8 cellular contexts compared by ENCODE assay signal in genomic region chr1:97919568-97920261, GRCh38. TPM values are rescaled to one million over a fixed set of nuclear protein-coding genes. Genes with fewer than 3 reads are reported as not detected.
DNase-seq lines count a peak whose midpoint lies in the region; ATAC-seq and TF ChIP-seq lines count a peak whose summit lies in the region.

No MANE protein-coding gene starts in this region.

- peak overlapping the region; percentile 57 for H3K4me3 ChIP-seq in GM23338
- H3K4me3 ChIP-seq in Panc1 (ENCODE audit: low read depth in 2 of 2, low read length in 2 of 2): peak overlapping the region; percentile 67 to 86
- H3K4me3 ChIP-seq in epithelial cell of esophagus (ENCODE audit: low read length): peak overlapping the region; percentile 85
- peak overlapping the region; percentile 64 to 70 for H3K4me3 ChIP-seq in prostate gland

- peak overlapping the region; percentile 88 for H3K4me3 Mint-ChIP-seq in GM23338

- H3K9me3 ChIP-seq in Panc1 (ENCODE audit: control insufficient read depth, insufficient read depth, low read depth, low read length): no peaks in the 10 kb centered on the region
- no peaks in the 10 kb centered on the region for H3K9me3 ChIP-seq in prostate gland

- ATAC-seq in GM23338 (no peak), Panc1 (no peak), GM19324 (IDR thresholded peaks at IDR 0.05; ENCODE audit: low FRiP score, unreplicated experiment) (no peak), GM21717 (IDR thresholded peaks at IDR 0.05; ENCODE audit: unreplicated experiment) (no peak)

- no peak for TF ChIP-seq CTCF in GM23338 (conservative IDR thresholded peaks at IDR 0.05; ENCODE audit: low read depth in 2 of 2)
- TF ChIP-seq CTCF in Panc1 (IDR thresholded peaks at IDR 0.05): no peak
- no peak for TF ChIP-seq CTCF in epithelial cell of esophagus (IDR thresholded peaks at IDR 0.05; ENCODE audit: insufficient read depth, low read depth, low read length, missing control alignments)
- no peak for TF ChIP-seq CTCF in prostate gland (IDR thresholded peaks at IDR 0.05)

- H3K27ac ChIP-seq in GM23338 (ENCODE audit: low read depth) (no peak overlapping the region), Panc1 (ENCODE audit: low read length) (no peak overlapping the region), prostate gland (peak overlapping the region; percentile 91)

- H3K9me2 ChIP-seq in GM23338 (ENCODE audit: insufficient read depth): no peaks in the 10 kb centered on the region

- DNase-seq in GM23338 (ENCODE audit: low spot score): peak; percentile 8
- no peak for DNase-seq in Panc1 (ENCODE audit: low read depth, low spot score)
- no peak for DNase-seq in epithelial cell of esophagus (ENCODE audit: low read depth)
- no peak for DNase-seq in prostate gland (ENCODE audit: low spot score)
- DNase-seq in T1000 (lab: John Stamatoyannopoulos, UW): no peak
- no peak for DNase-seq in DMS153 treated with DMSO at 0.1 percent for 48 hours (lab: John Stamatoyannopoulos, UW; ENCODE audit: unreplicated experiment)

- in situ Hi-C loops in Panc1 (cut with HindIII; ENCODE audit: low pct_unique_long_range_greater_than_20kb, low sequenced_read_pairs): no loop called here

- no peak overlapping the region for H3K27ac Mint-ChIP-seq in GM23338

- CTCF ChIA-PET in Panc1 (lab: Charles Lee): no interaction called here

- no peaks in the 10 kb centered on the region for H3K36me3 ChIP-seq in GM23338 (ENCODE audit: insufficient read depth)
- no peaks in the 10 kb centered on the region for H3K36me3 ChIP-seq in Panc1 (ENCODE audit: control insufficient read depth, insufficient read depth, low read length)
- H3K36me3 ChIP-seq in prostate gland: no peaks in the 10 kb centered on the region

- intact Hi-C loops in Panc1 (cut with micrococcal nuclease; ENCODE audit: unreplicated experiment) (no loop called here), prostate gland (cut with DNase I) (no loop called here)

- H2AFZ ChIP-seq in GM23338: no peak overlapping the region; the same call in 1 of the 2 replicates

- POLR2A ChIA-PET in Panc1 (lab: Charles Lee): no interaction called here

- H3K27me3 Mint-ChIP-seq in GM23338 (ENCODE audit: insufficient read depth, low read depth, poor library complexity): peaks cover 2% of the 10 kb centered on the region

- peak overlapping the region; percentile 99 for H3K4me2 ChIP-seq in GM23338

- no peaks in the 10 kb centered on the region for H3F3A ChIP-seq in GM23338 (replicated peaks; ENCODE audit: low read depth)

- no peaks in the 10 kb centered on the region for H3K79me2 ChIP-seq in GM23338 (replicated peaks; ENCODE audit: insufficient read depth)

- 19% methylated on average over 7 of the region's 7 CpGs for WGBS in prostate gland

- TF ChIP-seq POLR2A in prostate gland (IDR thresholded peaks at IDR 0.05): no peak

- H3K9me3 Mint-ChIP-seq in GM23338: no peaks in the 10 kb centered on the region

- H3K36me3 Mint-ChIP-seq in GM23338 (ENCODE audit: low read depth): no peaks in the 10 kb centered on the region

- H3K27me3 ChIP-seq in GM23338 (ENCODE audit: insufficient read depth) (peaks cover 21% of the 10 kb centered on the region), Panc1 (ENCODE audit: control insufficient read depth, insufficient read depth, low read length) (no peaks in the 10 kb centered on the region), prostate gland (replicated peaks; ENCODE audit: insufficient read depth) (no peaks in the 10 kb centered on the region)

- no TSS peak for BruUV-seq in Panc1 (replicated peaks; lab: Mats Ljungman, UMichigan)

- H4K20me1 ChIP-seq in GM23338 (replicated peaks; ENCODE audit: insufficient read depth): no peaks in the 10 kb centered on the region

- peaks cover 10% of the 10 kb centered on the region for H3K4me1 ChIP-seq in GM23338 (ENCODE audit: insufficient read depth)
- no peaks in the 10 kb centered on the region; the same call in 1 of the 2 replicates for H3K4me1 ChIP-seq in Panc1 (ENCODE audit: control insufficient read depth, insufficient read depth, low read length)
- H3K4me1 ChIP-seq in prostate gland (replicated peaks): no peaks in the 10 kb centered on the region

- H3K4me1 Mint-ChIP-seq in GM23338: peaks cover 18% of the 10 kb centered on the region

TF ChIP-seq in GM23338, 12 proteins besides CTCF, POLR2A, EP300 and RAD21 (continues in another document):
- TF ChIP-seq, protein P1, sequence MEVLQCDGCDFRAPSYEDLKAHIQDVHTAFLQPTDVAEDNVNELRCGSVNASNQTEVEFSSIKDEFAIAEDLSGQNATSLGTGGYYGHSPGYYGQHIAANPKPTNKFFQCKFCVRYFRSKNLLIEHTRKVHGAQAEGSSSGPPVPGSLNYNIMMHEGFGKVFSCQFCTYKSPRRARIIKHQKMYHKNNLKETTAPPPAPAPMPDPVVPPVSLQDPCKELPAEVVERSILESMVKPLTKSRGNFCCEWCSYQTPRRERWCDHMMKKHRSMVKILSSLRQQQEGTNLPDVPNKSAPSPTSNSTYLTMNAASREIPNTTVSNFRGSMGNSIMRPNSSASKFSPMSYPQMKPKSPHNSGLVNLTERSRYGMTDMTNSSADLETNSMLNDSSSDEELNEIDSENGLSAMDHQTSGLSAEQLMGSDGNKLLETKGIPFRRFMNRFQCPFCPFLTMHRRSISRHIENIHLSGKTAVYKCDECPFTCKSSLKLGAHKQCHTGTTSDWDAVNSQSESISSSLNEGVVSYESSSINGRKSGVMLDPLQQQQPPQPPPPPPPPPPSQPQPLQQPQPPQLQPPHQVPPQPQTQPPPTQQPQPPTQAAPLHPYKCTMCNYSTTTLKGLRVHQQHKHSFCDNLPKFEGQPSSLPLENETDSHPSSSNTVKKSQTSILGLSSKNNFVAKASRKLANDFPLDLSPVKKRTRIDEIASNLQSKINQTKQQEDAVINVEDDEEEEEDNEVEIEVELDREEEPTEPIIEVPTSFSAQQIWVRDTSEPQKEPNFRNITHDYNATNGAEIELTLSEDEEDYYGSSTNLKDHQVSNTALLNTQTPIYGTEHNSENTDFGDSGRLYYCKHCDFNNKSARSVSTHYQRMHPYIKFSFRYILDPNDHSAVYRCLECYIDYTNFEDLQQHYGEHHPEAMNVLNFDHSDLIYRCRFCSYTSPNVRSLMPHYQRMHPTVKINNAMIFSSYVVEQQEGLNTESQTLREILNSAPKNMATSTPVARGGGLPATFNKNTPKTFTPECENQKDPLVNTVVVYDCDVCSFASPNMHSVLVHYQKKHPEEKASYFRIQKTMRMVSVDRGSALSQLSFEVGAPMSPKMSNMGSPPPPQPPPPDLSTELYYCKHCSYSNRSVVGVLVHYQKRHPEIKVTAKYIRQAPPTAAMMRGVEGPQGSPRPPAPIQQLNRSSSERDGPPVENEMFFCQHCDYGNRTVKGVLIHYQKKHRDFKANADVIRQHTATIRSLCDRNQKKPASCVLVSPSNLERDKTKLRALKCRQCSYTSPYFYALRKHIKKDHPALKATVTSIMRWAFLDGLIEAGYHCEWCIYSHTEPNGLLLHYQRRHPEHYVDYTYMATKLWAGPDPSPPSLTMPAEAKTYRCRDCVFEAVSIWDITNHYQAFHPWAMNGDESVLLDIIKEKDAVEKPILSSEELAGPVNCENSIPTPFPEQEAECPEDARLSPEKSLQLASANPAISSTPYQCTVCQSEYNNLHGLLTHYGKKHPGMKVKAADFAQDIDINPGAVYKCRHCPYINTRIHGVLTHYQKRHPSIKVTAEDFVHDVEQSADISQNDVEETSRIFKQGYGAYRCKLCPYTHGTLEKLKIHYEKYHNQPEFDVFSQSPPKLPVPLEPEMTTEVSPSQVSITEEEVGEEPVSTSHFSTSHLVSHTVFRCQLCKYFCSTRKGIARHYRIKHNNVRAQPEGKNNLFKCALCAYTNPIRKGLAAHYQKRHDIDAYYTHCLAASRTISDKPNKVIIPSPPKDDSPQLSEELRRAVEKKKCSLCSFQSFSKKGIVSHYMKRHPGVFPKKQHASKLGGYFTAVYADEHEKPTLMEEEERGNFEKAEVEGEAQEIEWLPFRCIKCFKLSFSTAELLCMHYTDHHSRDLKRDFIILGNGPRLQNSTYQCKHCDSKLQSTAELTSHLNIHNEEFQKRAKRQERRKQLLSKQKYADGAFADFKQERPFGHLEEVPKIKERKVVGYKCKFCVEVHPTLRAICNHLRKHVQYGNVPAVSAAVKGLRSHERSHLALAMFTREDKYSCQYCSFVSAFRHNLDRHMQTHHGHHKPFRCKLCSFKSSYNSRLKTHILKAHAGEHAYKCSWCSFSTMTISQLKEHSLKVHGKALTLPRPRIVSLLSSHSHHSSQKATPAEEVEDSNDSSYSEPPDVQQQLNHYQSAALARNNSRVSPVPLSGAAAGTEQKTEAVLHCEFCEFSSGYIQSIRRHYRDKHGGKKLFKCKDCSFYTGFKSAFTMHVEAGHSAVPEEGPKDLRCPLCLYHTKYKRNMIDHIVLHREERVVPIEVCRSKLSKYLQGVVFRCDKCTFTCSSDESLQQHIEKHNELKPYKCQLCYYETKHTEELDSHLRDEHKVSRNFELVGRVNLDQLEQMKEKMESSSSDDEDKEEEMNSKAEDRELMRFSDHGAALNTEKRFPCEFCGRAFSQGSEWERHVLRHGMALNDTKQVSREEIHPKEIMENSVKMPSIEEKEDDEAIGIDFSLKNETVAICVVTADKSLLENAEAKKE (CRISPR knock-in tag; IDR thresholded peaks at IDR 0.05): no peak
- no peak for TF ChIP-seq POLR2AphosphoS5 (IDR thresholded peaks at IDR 0.05; ENCODE audit: low read depth)
- TF ChIP-seq EZH2phosphoT487 (IDR thresholded peaks at IDR 0.05; ENCODE audit: unreplicated experiment): no peak

RNA-seq across cellular contexts. Expression of gene DPYD, which starts 1.1 kb away (rescaled TPM):
- total RNA-seq in GM23338 (2014; rRNA removed; shearing (Covaris generic)): 0.82 and 1.6 TPM in 2 replicates
- polyA plus RNA-seq in GM23338 (2016; fragmentation: Nextera tagmentation; extraction: Ambion mirVana): 0.33 and 0.50 TPM in 2 replicates
- total RNA-seq in Panc1 (2021; ENCODE audit: unreplicated experiment) (2.0 TPM), prostate gland (10 to 100 TPM; 18.2 to 19.7 TPM)
- polyA plus RNA-seq in Panc1 (2012; ENCODE audit: insufficient read length): 0.96 TPM

Comparison
In these comparisons a context has a peak if more than half of its experiments do, and no peak if none do; other contexts are left out.
1. H3K27ac ChIP-seq: peak in prostate gland (2 of 2); none in GM23338 (single experiment) and Panc1 (single experiment).
2. Peak in every context shown above with its lines, with median percentiles within 50 percentile points of each other: H3K4me3 ChIP-seq.